ENCODE assay signal across 18 cellular contexts in genomic region chr7:898460-898854, GRCh38. TPM values are rescaled to one million over a fixed set of nuclear protein-coding genes. Genes with fewer than 3 reads are reported as not detected.
A peak's percentile ranks its signal among the peaks of the same experiment; 100 is the strongest.
DNase-seq lines count a peak whose midpoint lies in the region; ATAC-seq and TF ChIP-seq lines count a peak whose summit lies in the region.
"Had no signal": no experiment of that assay in that cellular context is flagged by ENCODE, and none has a peak within 500 bp of the region (broad histone marks: within the 10 kb centered on the region; RNA-seq: fewer than 3 reads in every experiment).

No MANE protein-coding gene starts in this region.

- intact Hi-C loops in Right ventricle myocardium inferior (cut with DNase I), result no loop called here
- intact Hi-C loops in cardiac septum (cut with DNase I), result no loop called here
- intact Hi-C loops in PC-9 (cut with micrococcal nuclease; ENCODE audit: unreplicated experiment), result no loop called here
- intact Hi-C loops in lower leg skin (cut with DNase I; ENCODE audit: low total_unique reads), result no loop called here

- ATAC-seq in Right ventricle myocardium inferior, result peak; percentile 3
- no peak for ATAC-seq in gastroesophageal sphincter
- ATAC-seq in HG02623 (IDR thresholded peaks at IDR 0.05; ENCODE audit: unreplicated experiment), result no peak
- ATAC-seq: A549, HCT116 had no signal

- H3K36me3 ChIP-seq in PC-9 (ENCODE audit: low read depth) (peaks cover 4% of the 10 kb centered on the region; the same call in 1 of the 2 replicates), gastroesophageal sphincter (peaks cover 0 to 75% of the 10 kb centered on the region in 2 donors)

- H3K4me3 ChIP-seq in PC-9 (no peak overlapping the region), gastroesophageal sphincter (no peak overlapping the region), lower leg skin (ENCODE audit: low read depth, poor library complexity, severe bottlenecking) (no peak overlapping the region)
- H3K4me3 ChIP-seq: A549 had no signal

- no peak overlapping the region for H3K27ac ChIP-seq in PC-9
- peak overlapping the region; percentile 51 for H3K27ac ChIP-seq in VCaP
- peak overlapping the region in 3 of 4 donors; percentile 54 to 64 (median 62) for H3K27ac ChIP-seq in gastroesophageal sphincter
- H3K27ac ChIP-seq: 22Rv1, A549 had no signal

- peaks cover 14% of the 10 kb centered on the region; the same call in 1 of the 2 replicates for H3F3A ChIP-seq in PC-9 (ENCODE audit: insufficient read depth, low read depth)

- TSS peak; percentile 11 for BruUV-seq in PC-9 (replicated peaks; lab: Mats Ljungman, UMichigan)

- no peaks in the 10 kb centered on the region for H3K79me2 ChIP-seq in PC-9 (ENCODE audit: low read depth)

- H3K9me3 ChIP-seq in PC-9 (ENCODE audit: insufficient read depth, low read depth) (no peaks in the 10 kb centered on the region), gastroesophageal sphincter (no peaks in the 10 kb centered on the region)
- H3K9me3 ChIP-seq: A549, Caco-2 had no signal

- peaks cover 4% of the 10 kb centered on the region for H3K4me1 ChIP-seq in PC-9 (replicated peaks; ENCODE audit: insufficient read depth)
- peaks cover 0 to 28% (median 12%) of the 10 kb centered on the region in 3 donors for H3K4me1 ChIP-seq in gastroesophageal sphincter
- H3K4me1 ChIP-seq: Caco-2 had no signal

- no peak for DNase-seq in Right ventricle myocardium inferior (ENCODE audit: missing footprints)
- no peak for DNase-seq in cardiac septum (ENCODE audit: low spot score)
- DNase-seq in PC-9, result no peak
- no peak for DNase-seq in islet precursor cell
- DNase-seq in lower leg skin (ENCODE audit: low spot score in 2 of 2), result no peak
- DNase-seq: AML-193; Caco-2; CD4-positive, alpha-beta T cell; GDM1; GOT3; H7; HFFc6 had no signal

- H2AFZ ChIP-seq in PC-9, result no peak overlapping the region

- TF ChIP-seq POLR2A in gastroesophageal sphincter (IDR thresholded peaks at IDR 0.05) (no peak), lower leg skin (IDR thresholded peaks at IDR 0.05) (no peak)

- H3K9me2 ChIP-seq in PC-9 (ENCODE audit: insufficient read depth), result no peaks in the 10 kb centered on the region

- H3K27me3 ChIP-seq in PC-9 (ENCODE audit: insufficient read depth, low read depth), result no peaks in the 10 kb centered on the region
- H3K27me3 ChIP-seq in gastroesophageal sphincter, result no peaks in the 10 kb centered on the region

- TF ChIP-seq CTCF in PC-9 (conservative IDR thresholded peaks at IDR 0.05) (no peak), VCaP (conservative IDR thresholded peaks at IDR 0.05) (no peak), gastroesophageal sphincter (IDR thresholded peaks at IDR 0.05) (no peak), lower leg skin (IDR thresholded peaks at IDR 0.05) (no peak)

- H4K20me1 ChIP-seq in PC-9 (ENCODE audit: insufficient read depth), result peaks cover 12% of the 10 kb centered on the region

- H3K4me2 ChIP-seq in PC-9, result no peak overlapping the region
- H3K4me2 ChIP-seq: A549 had no signal

- WGBS in gastroesophageal sphincter (ENCODE audit: low coverage in 1 of 2), 2 donors, result no CpG with 5 or more reads among the region's 18 CpGs
- WGBS in lower leg skin, 2 donors, result 70 to 84% methylated on average over 11 to 16 of the region's 18 CpGs

- CTCF ChIA-PET in PC-9 (lab: Charles Lee), result no interaction called here

- no peak for TF ChIP-seq EP300 in gastroesophageal sphincter (IDR thresholded peaks at IDR 0.05)

- POLR2A ChIA-PET in PC-9 (lab: Charles Lee; ENCODE audit: unreplicated experiment), result no interaction called here

RNA-seq across cellular contexts. Expression of gene GET4, which starts 22.1 kb away (rescaled TPM):
- total RNA-seq in Right ventricle myocardium inferior (19.1 TPM), cardiac septum (21.3 TPM), PC-9 (2021) (120 and 166 TPM in 2 replicates), gastroesophageal sphincter (10 to 100 TPM; 18.4 to 34.8 (median 28.7) TPM), lower leg skin (10 to 100 TPM; 46.1 to 67.7 (median 51.6) TPM)

RNA-seq across cellular contexts. Expression of gene ADAP1, which starts 56.0 kb away (rescaled TPM):
- total RNA-seq in Right ventricle myocardium inferior (10.0 TPM), cardiac septum (12.5 TPM), PC-9 (2021) (73.9 and 102 TPM in 2 replicates), gastroesophageal sphincter (100 to 1,000 TPM in 1 of 4 donors, 10 to 100 TPM in 3; 44.8 to 106 (median 60.1) TPM), lower leg skin (10 to 100 TPM in 1 of 4 donors, 1 to 10 TPM in 3; 9.1 to 18.8 (median 9.9) TPM)
